20 cellular contexts compared by ENCODE assay signal in the genomic region with DNA sequence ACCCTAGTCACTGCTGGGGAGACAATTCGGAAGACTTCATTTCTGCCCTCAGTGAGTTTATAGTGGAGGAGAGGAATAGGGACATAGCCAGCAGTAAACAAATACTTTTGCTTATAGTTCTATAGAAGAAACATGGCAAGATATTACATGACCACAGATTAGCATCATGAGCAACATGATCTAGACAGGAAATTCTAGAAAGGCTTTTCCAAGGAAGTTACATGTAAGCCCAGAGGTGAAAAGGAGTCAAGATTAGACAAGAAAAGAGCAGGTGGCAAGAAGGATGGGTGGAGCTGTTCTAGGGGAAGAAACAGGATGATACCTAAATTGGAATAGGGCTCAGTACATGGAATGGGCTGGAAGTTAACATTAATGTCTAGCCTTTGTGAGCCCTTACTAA.
"Had no signal": no experiment of that assay in that cellular context is flagged by ENCODE, and none has a peak within 500 bp of the region (broad histone marks: within the 10 kb centered on the region; RNA-seq: fewer than 3 reads in every experiment).

No MANE protein-coding gene starts in this region.

- H3K4me3 ChIP-seq: MG63 had no signal

- FAIRE-seq: RCC 7860 had no signal

- H3K36me3 ChIP-seq: MG63 had no signal

- H3K27me3 ChIP-seq: MG63 had no signal

- H3K9me3 ChIP-seq: MG63, SK-N-SH had no signal

- H3K4me2 ChIP-seq: SK-N-SH had no signal

- H3K9ac ChIP-seq: SK-N-SH had no signal

- DNase-seq: Karpas-422, KG1, MG63, NCI-H1092, NCI-H1105 treated with DMSO at 0.1 percent for 48 hours, NCI-H1417 treated with DMSO at 0.1 percent for 48 hours, NCI-H187, NCI-H2029, NCI-H2081 treated with DMSO at 0.1 percent for 48 hours, NCI-H2171, NCI-H226, NCI-H446, NCI-H510A, NCI-H524 treated with DMSO at 0.1 percent for 48 hours, NCI-H69, NCI-H774, RPMI8226, SHP77, SK-N-SH had no signal
